Comparison of ENCODE assay signal across 26 cellular contexts in genomic region chr4:128029907-128030306, GRCh38.
"Had no signal": no experiment of that assay in that cellular context is flagged by ENCODE, and none has a peak within 500 bp of the region (broad histone marks: within the 10 kb centered on the region; RNA-seq: fewer than 3 reads in every experiment).

No MANE protein-coding gene starts in this region.

- H3K4me2 ChIP-seq: hepatocyte had no signal

- H3K27me3 ChIP-seq: colonic mucosa, dorsolateral prefrontal cortex, esophagus muscularis mucosa, esophagus squamous epithelium, foreskin keratinocyte, gastrocnemius medialis, gastroesophageal sphincter, heart left ventricle, heart right ventricle, hepatocyte had no signal

- H3K79me2 ChIP-seq: hepatocyte had no signal

- H2AFZ ChIP-seq: hepatocyte had no signal

- DNase-seq: colonic mucosa; cortex of kidney; dermis blood vessel endothelial cell; dorsolateral prefrontal cortex; effector CD4-positive, alpha-beta T cell; effector CD8-positive, alpha-beta T cell; effector memory CD4-positive, alpha-beta T cell; effector memory CD8-positive, alpha-beta T cell; endodermal cell; erythroblast; esophagus squamous epithelium; foreskin fibroblast; foreskin keratinocyte; foreskin melanocyte; gastrocnemius medialis; glutamatergic neuron; heart left ventricle; heart right ventricle had no signal

- H3K4me3 Mint-ChIP-seq: dendritic cell treated with granulocyte-macrophage colony-stimulating factor and Interleukin-4, amounts not matched to agents 40 ng/mL and 50 ng/mL, for 4 days; effector memory CD8-positive, alpha-beta T cell; endodermal cell had no signal

- FAIRE-seq: endometrium had no signal

- H3K9me3 ChIP-seq: colonic mucosa, esophagus muscularis mucosa, esophagus squamous epithelium, gastroesophageal sphincter, heart left ventricle had no signal

- H3K36me3 ChIP-seq: colonic mucosa had no signal

- H3K27ac ChIP-seq: colonic mucosa, coronary artery, dorsolateral prefrontal cortex, epithelial cell of prostate, esophagus muscularis mucosa, esophagus squamous epithelium, foreskin keratinocyte, gastrocnemius medialis, gastroesophageal sphincter, heart left ventricle, heart right ventricle, hepatocyte had no signal

- H3K4me1 ChIP-seq: colonic mucosa, esophagus muscularis mucosa, esophagus squamous epithelium, foreskin keratinocyte, gastrocnemius medialis, gastroesophageal sphincter, heart left ventricle, heart right ventricle had no signal

- H3K9me3 Mint-ChIP-seq: dendritic cell treated with granulocyte-macrophage colony-stimulating factor and Interleukin-4, amounts not matched to agents 40 ng/mL and 50 ng/mL, for 4 days; effector memory CD8-positive, alpha-beta T cell; endodermal cell had no signal

- H3K27me3 Mint-ChIP-seq: dendritic cell treated with granulocyte-macrophage colony-stimulating factor and Interleukin-4, amounts not matched to agents 40 ng/mL and 50 ng/mL, for 4 days; effector memory CD8-positive, alpha-beta T cell had no signal

- H3K4me1 Mint-ChIP-seq: endodermal cell had no signal

- H3K27ac Mint-ChIP-seq: dendritic cell treated with granulocyte-macrophage colony-stimulating factor and Interleukin-4, amounts not matched to agents 40 ng/mL and 50 ng/mL, for 4 days had no signal

- H3K4me3 ChIP-seq: colonic mucosa, coronary artery, dorsolateral prefrontal cortex, esophagus muscularis mucosa, esophagus squamous epithelium, gastrocnemius medialis, gastroesophageal sphincter, heart left ventricle, heart right ventricle, hepatocyte had no signal

- ATAC-seq: effector memory CD8-positive, alpha-beta T cell; esophagus mucosa; foreskin keratinocyte; gastrocnemius medialis; gastroesophageal sphincter; heart left ventricle; heart right ventricle had no signal
